9 cellular contexts compared by ENCODE assay signal in the genomic region with DNA sequence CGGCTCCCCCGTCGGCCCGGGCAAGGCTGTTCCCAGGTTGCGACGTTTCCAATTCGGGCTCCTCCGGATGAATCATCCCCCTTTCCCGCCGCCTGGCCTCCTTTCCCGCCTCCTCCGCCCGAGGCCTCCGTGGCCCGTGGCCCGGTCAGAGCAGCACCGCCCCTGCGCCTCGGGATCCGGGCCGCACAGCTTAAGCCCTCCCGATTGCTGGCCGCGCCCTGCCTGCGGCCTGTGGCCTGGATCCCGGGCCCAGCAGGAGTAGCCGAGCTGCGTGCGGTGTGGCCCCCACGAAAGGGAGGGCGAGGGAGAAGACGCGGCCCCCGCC. TPM values are rescaled to one million over a fixed set of nuclear protein-coding genes. Genes with fewer than 3 reads are reported as not detected.
DNase-seq lines count a peak whose midpoint lies in the region; TF ChIP-seq lines count a peak whose summit lies in the region.
"Had no signal": no experiment of that assay in that cellular context is flagged by ENCODE, and none has a peak within 500 bp of the region (broad histone marks: within the 10 kb centered on the region; RNA-seq: fewer than 3 reads in every experiment).

No MANE protein-coding gene starts in this region.

- peak overlapping the region; percentile 10 for H3K18ac ChIP-seq in H9 (ENCODE audit: insufficient read length, low read depth, low read length)

- no peak overlapping the region for H2BK5ac ChIP-seq in H9 (ENCODE audit: insufficient read length, low read length)

- peaks cover 2% of the 10 kb centered on the region; the same call in 1 of the 2 replicates for H3K4me1 ChIP-seq in H9 (ENCODE audit: insufficient read depth, low read length)
- H3K4me1 ChIP-seq in adrenal gland (replicated peaks in 1 of 2), result peaks cover 22 to 27% of the 10 kb centered on the region in 2 donors
- peaks cover 20% of the 10 kb centered on the region for H3K4me1 ChIP-seq in hepatocyte (ENCODE audit: insufficient read depth)

- no peak overlapping the region for H2BK20ac ChIP-seq in H9 (ENCODE audit: low read depth, low read length, poor library complexity, severe bottlenecking)

- peaks cover 18% of the 10 kb centered on the region for H3K23me2 ChIP-seq in H9 (ENCODE audit: insufficient read length, low read depth, low read length, poor library complexity, severe bottlenecking)

- WGBS in H9 (ENCODE audit: extremely low coverage, insufficient read length, low lambda C conversion rate), result no CpG with 5 or more reads among the region's 34 CpGs
- 1 to 18% (median 15%) methylated on average over 16 to 34 of the region's 34 CpGs; no CpG with 5 or more reads in 1 of the 4 donors for WGBS in adrenal gland, 4 donors
- WGBS in hepatocyte (ENCODE audit: low lambda C conversion rate, missing lambda C conversion rate), result 4% methylated on average over 30 of the region's 34 CpGs

- intact Hi-C loops in adrenal gland (cut with DNase I), result loop anchor here in 1 of 2 donors (10.0 kb wide), 1 partner anchor 238 kb away; no protein-coding TSS in a partner anchor

- peak overlapping the region; percentile 75 to 82; a peak in 4 of 5 replicates for H3K4me3 Mint-ChIP-seq in H9

- H3K79me2 ChIP-seq in H9 (ENCODE audit: insufficient read depth, low read length), result no peaks in the 10 kb centered on the region
- H3K79me2 ChIP-seq in hepatocyte, result peaks cover 14% of the 10 kb centered on the region

- no peak overlapping the region for H2BK15ac ChIP-seq in H9 (ENCODE audit: low read depth, low read length)

- no peak overlapping the region for H2AK5ac ChIP-seq in H9 (ENCODE audit: insufficient read length, low read length)

- peak overlapping the region; percentile 51 for H3K4me2 ChIP-seq in H9 (ENCODE audit: insufficient read depth, insufficient read length, low read length)
- H3K4me2 ChIP-seq in hepatocyte, result peak overlapping the region; percentile 95
- H3K4me2 ChIP-seq: KMS-11 had no signal

- no peak overlapping the region for H3K23ac ChIP-seq in H9 (ENCODE audit: insufficient read length, low read depth, low read length)

- peaks cover 29% of the 10 kb centered on the region for H3K27me3 Mint-ChIP-seq in H9 (ENCODE audit: low read depth)

- no peaks in the 10 kb centered on the region for H3K9me3 Mint-ChIP-seq in H9

- no peak overlapping the region for H4K5ac ChIP-seq in H9 (ENCODE audit: insufficient read length, low read depth, low read length)

- no peak overlapping the region for H4K8ac ChIP-seq in H9 (replicated peaks; ENCODE audit: insufficient read length, low read depth, low read length)

- no peak overlapping the region for H3K27ac Mint-ChIP-seq in H9

- H3K27ac ChIP-seq in H9 (ENCODE audit: insufficient read length, low read depth, low read length) (no peak overlapping the region), adrenal gland (peak overlapping the region in 4 of 5 donors; percentile 45 to 96 (median 73)), hepatocyte (peak overlapping the region; percentile 98), skin epidermis (peak overlapping the region in 20 of 21 experiments; percentile 48 to 94 (median 84))
- H3K27ac ChIP-seq: KMS-11 had no signal

- H3K27me3 ChIP-seq in H9 (ENCODE audit: insufficient read depth, low read length) (no peaks in the 10 kb centered on the region; the same call in 1 of the 2 replicates), adrenal gland (peaks cover 12% of the 10 kb centered on the region), hepatocyte (peaks cover 13% of the 10 kb centered on the region)

- no peaks in the 10 kb centered on the region for H3K79me1 ChIP-seq in H9 (ENCODE audit: insufficient read depth, low read depth, low read length, poor library complexity, severe bottlenecking)

- H3K9ac ChIP-seq in H9 (ENCODE audit: extremely low read depth, insufficient read length, low read length), result peak overlapping the region; percentile 21
- H3K9ac ChIP-seq: KMS-11 had no signal

- no peak overlapping the region for H2BK120ac ChIP-seq in H9 (ENCODE audit: low read depth, low read length, poor library complexity, severe bottlenecking)

- DNase-seq in H9 (no peak), adrenal gland (peak in 6 of 7 donors; percentile 43 to 66 (median 56)), hepatocyte (ENCODE audit: low spot score) (peak; percentile 74), MV-4-11 (lab: John Stamatoyannopoulos, UW) (no peak), Ammon's horn (ENCODE audit: low spot score) (no peak), OCI-M1 (lab: John Stamatoyannopoulos, UW) (no peak)
- no peak for DNase-seq in stimulated activated CD4-positive, alpha-beta T cell treated with anti-CD3 and anti-CD28 coated beads, Interleukin-4, amount 100 ng/mL, for 1 hour

- H3K9me3 ChIP-seq in H9 (ENCODE audit: control insufficient read depth, low read depth, low read length) (no peaks in the 10 kb centered on the region), adrenal gland (replicated peaks in 1 of 3) (no peaks in the 10 kb centered on the region), hepatocyte (ENCODE audit: low read depth) (no peaks in the 10 kb centered on the region)

- no peak overlapping the region for H3T11ph ChIP-seq in H9 (ENCODE audit: low read length)

- no peak for TF ChIP-seq CTCF in H9 (conservative IDR thresholded peaks at IDR 0.05)
- TF ChIP-seq CTCF in adrenal gland (IDR thresholded peaks at IDR 0.05), result no peak
- no peak for TF ChIP-seq CTCF in hepatocyte (IDR thresholded peaks at IDR 0.05; ENCODE audit: poor library complexity)

- H3K36me3 ChIP-seq in adrenal gland (replicated peaks in 1 of 2) (no peaks in the 10 kb centered on the region), hepatocyte (replicated peaks; ENCODE audit: insufficient read depth, low read depth) (no peaks in the 10 kb centered on the region)

- H3K36me3 Mint-ChIP-seq in H9 (ENCODE audit: insufficient read depth in 1 of 3, low read depth in 3 of 3), result peaks cover 7 to 20% (median 8%) of the 10 kb centered on the region in 3 experiments

- H4K20me1 ChIP-seq in H9 (ENCODE audit: control insufficient read depth, insufficient read depth, insufficient read length), result peaks cover 2% of the 10 kb centered on the region
- H4K20me1 ChIP-seq in hepatocyte (ENCODE audit: insufficient read depth, poor library complexity, severe bottlenecking), result peaks cover 4% of the 10 kb centered on the region

- no peak overlapping the region for H4K91ac ChIP-seq in H9 (ENCODE audit: insufficient read length, low read depth, low read length)

- H2AFZ ChIP-seq in H9 (ENCODE audit: low read length), result no peak overlapping the region
- H2AFZ ChIP-seq in hepatocyte, result peak overlapping the region; percentile 82

- H3K4me3 ChIP-seq in adrenal gland, result peak overlapping the region in 1 of 4 donors; percentile 95
- peak overlapping the region; percentile 66 for H3K4me3 ChIP-seq in hepatocyte
- peak overlapping the region; percentile 38 to 55 (median 49) for H3K4me3 ChIP-seq in skin epidermis

- H2BK12ac ChIP-seq in H9 (ENCODE audit: insufficient read length, low read depth, low read length), result no peak overlapping the region

- no peak overlapping the region for H3K56ac ChIP-seq in H9 (ENCODE audit: insufficient read length, low read depth, low read length)

- TF ChIP-seq POLR2A in adrenal gland (IDR thresholded peaks at IDR 0.05), result peak in 1 of 2 donors; percentile 7

- H3K14ac ChIP-seq in H9 (ENCODE audit: insufficient read depth, low read length), result peak overlapping the region; percentile 49; the same call in 1 of the 2 replicates

- H3K4ac ChIP-seq in H9 (ENCODE audit: low read depth, low read length), result no peak overlapping the region

- peaks cover 9 to 10% of the 10 kb centered on the region in 2 experiments for H3K4me1 Mint-ChIP-seq in H9

- no peaks in the 10 kb centered on the region for H3K9me2 ChIP-seq in hepatocyte (replicated peaks; ENCODE audit: insufficient read depth)

RNA-seq across cellular contexts. Expression of gene TMEM200B, which starts 1.1 kb away (rescaled TPM):
- total RNA-seq in H9 (2021), result 12.6 and 12.9 TPM in 2 replicates
- 10 to 100 TPM in 2 of 8 donors, 1 to 10 TPM in 6; 1.8 to 13.3 (median 6.2) TPM for total RNA-seq in adrenal gland
- polyA plus RNA-seq in adrenal gland, result 1 to 10 TPM; 1.8 to 3.3 (median 2.4) TPM
- 8.2 and 10.7 TPM in 2 replicates for total RNA-seq in hepatocyte
- 8.3 and 11.0 TPM in 2 replicates for polyA plus RNA-seq in hepatocyte

RNA-seq across cellular contexts. Expression of gene SRSF4, which starts 59.1 kb away (rescaled TPM):
- 89.8 and 90.6 TPM in 2 replicates for total RNA-seq in H9 (2021)
- 10 to 100 TPM; 35.1 to 77.4 (median 51.1) TPM for total RNA-seq in adrenal gland
- polyA plus RNA-seq in adrenal gland, result 100 to 1,000 TPM in 2 of 3 donors, 10 to 100 TPM in 1; 77.0 to 120 (median 118) TPM
- 42.2 and 53.2 TPM in 2 replicates for total RNA-seq in hepatocyte
- polyA plus RNA-seq in hepatocyte, result 71.4 and 84.7 TPM in 2 replicates

Comparison
In these comparisons a context has a peak if more than half of its experiments do, and no peak if none do; other contexts are left out.
1. DNase-seq: peak in adrenal gland (6 of 7) and hepatocyte (single experiment); none in H9 (single experiment), MV-4-11 (single experiment), Ammon's horn (single experiment), stimulated activated CD4-positive, alpha-beta T cell treated with anti-CD3 and anti-CD28 coated beads, Interleukin-4, amount 100 ng/mL, for 1 hour (single experiment) and OCI-M1 (single experiment).